8 cellular contexts compared by ENCODE assay signal in genomic region chr17:79065105-79065670, GRCh38. TPM values are rescaled to one million over a fixed set of nuclear protein-coding genes. Genes with fewer than 3 reads are reported as not detected.
DNase-seq lines count a peak whose midpoint lies in the region; ATAC-seq, FAIRE-seq and TF ChIP-seq lines count a peak whose summit lies in the region.

No MANE protein-coding gene starts in this region.

- peak; percentile 69 to 76 for TF ChIP-seq RAD21 in A549 (conservative IDR thresholded peaks at IDR 0.05 in 1 of 2, IDR thresholded peaks at IDR 0.05 in 1 of 2)

- H3K27ac ChIP-seq in A549 = no peak overlapping the region
- H3K27ac ChIP-seq in RWPE2 (ENCODE audit: poor library complexity, severe bottlenecking) = no peak overlapping the region

- TF ChIP-seq CTCF in A549 (IDR thresholded peaks at IDR 0.05) (peak; percentile 80), GM12875 (IDR thresholded peaks at IDR 0.05; ENCODE audit: borderline replicate concordance, insufficient read depth, low read depth, low read length) (peak; percentile 46; the same call in 1 of the 2 replicates), RWPE2 (IDR thresholded peaks at IDR 0.05; ENCODE audit: poor library complexity, severe bottlenecking) (peak; percentile 53)

- H3K4me3 ChIP-seq in A549 = no peak overlapping the region
- H3K4me3 ChIP-seq in GM12875 (ENCODE audit: low read depth, low read length) = no peak overlapping the region
- H3K4me3 ChIP-seq in RWPE2 (ENCODE audit: severe bottlenecking) = no peak overlapping the region

- CTCF ChIA-PET in A549 (lab: Yijun Ruan, JAX) = interaction anchor here (0.6 to 10.2 kb wide), 23 partner anchors 9 to 643 kb away, joined by 3 to 155 read pairs (median 6); partner anchors contain the start of gene ENGASE

- FAIRE-seq in A549 (lab: Jason Lieb, UNC) = no peak

- 21% methylated on average over 10 of the region's 10 CpGs for whole genome bisulfite sequencing in A549 (ENCODE audit: missing lambda C conversion rate)

- H3K9me3 ChIP-seq in A549 = no peaks in the 10 kb centered on the region
- H3K9me3 ChIP-seq in RWPE2 (ENCODE audit: severe bottlenecking) = no peaks in the 10 kb centered on the region

- no peaks in the 10 kb centered on the region for H3K27me3 ChIP-seq in RWPE2 (ENCODE audit: insufficient read depth, poor library complexity, severe bottlenecking)

- POLR2A ChIA-PET in A549 (lab: Yijun Ruan, JAX) = no interaction called here

- no peaks in the 10 kb centered on the region for H3K4me1 ChIP-seq in A549
- H3K4me1 ChIP-seq in RWPE2 (ENCODE audit: insufficient read depth, poor library complexity, severe bottlenecking) = no peaks in the 10 kb centered on the region

- peak; percentile 64 to 81; a peak in 5 of 6 replicates for ATAC-seq in A549
- ATAC-seq in RWPE2 (ENCODE audit: low read depth) = no peak
- ATAC-seq in GM21390 (IDR thresholded peaks at IDR 0.05; ENCODE audit: unreplicated experiment) = no peak

- no peak for TF ChIP-seq EP300 in A549 (IDR thresholded peaks at IDR 0.05)

- TF ChIP-seq POLR2A in A549 (IDR thresholded peaks at IDR 0.05; ENCODE audit: low read length) = no peak

- H3K4me2 ChIP-seq in A549 = peak overlapping the region; percentile 53; the same call in 2 of the 3 replicates

- H3K36me3 ChIP-seq in RWPE2 (ENCODE audit: low read depth) = no peaks in the 10 kb centered on the region

- peak; percentile 57 to 73 for DNase-seq in A549 (ENCODE audit: low read depth in 1 of 2, low spot score in 1 of 2)
- DNase-seq in RWPE2 (ENCODE audit: low spot score) = no peak
- peak; percentile 35 for DNase-seq in activated naive CD8-positive, alpha-beta T cell treated with anti-CD3 and anti-CD28 coated beads, Interleukin-2, amount 50 U/mL, for 16 hours (ENCODE audit: low read depth, low spot score)
- peak; percentile 62 for DNase-seq in inferior parietal cortex (ENCODE audit: extremely low spot score)
- peak; percentile 21 to 42 (median 39) for DNase-seq in stimulated activated CD4-positive, alpha-beta T cell treated with anti-CD3 and anti-CD28 coated beads, TNF-alpha, amount 100 ng/mL, for 24 hours (ENCODE audit: low read depth in 3 of 3)
- no peak for DNase-seq in HPDE6-E6E7 (ENCODE audit: extremely low spot score)

TF ChIP-seq in A549, 52 proteins besides CTCF, POLR2A, EP300 and RAD21:
- TF ChIP-seq SREBF2 (IDR thresholded peaks at IDR 0.05) = no peak
- TF ChIP-seq PBX3 (IDR thresholded peaks at IDR 0.05) = no peak
- TF ChIP-seq USF2 (IDR thresholded peaks at IDR 0.05) = peak; percentile 41; the same call in 1 of the 2 replicates
- TF ChIP-seq EHF (CRISPR knock-in tag; IDR thresholded peaks at IDR 0.05) = no peak
- TF ChIP-seq BHLHE40 (IDR thresholded peaks at IDR 0.05; ENCODE audit: low read depth, low read length) = no peak; the same call in 1 of the 2 replicates
- no peak for TF ChIP-seq FOXS1 (CRISPR knock-in tag; IDR thresholded peaks at IDR 0.05)
- no peak for TF ChIP-seq KDM5A (IDR thresholded peaks at IDR 0.05)
- no peak for TF ChIP-seq NR3C1 (IDR thresholded peaks at IDR 0.05)
- peak; percentile 72 for TF ChIP-seq MAX (IDR thresholded peaks at IDR 0.05)
- peak; percentile 55 for TF ChIP-seq SMC3 (IDR thresholded peaks at IDR 0.05)
- TF ChIP-seq CEBPB (IDR thresholded peaks at IDR 0.05) = no peak
- TF ChIP-seq HES2 (IDR thresholded peaks at IDR 0.05) = no peak
- TF ChIP-seq NFE2L2 (conservative IDR thresholded peaks at IDR 0.05; ENCODE audit: low read length) = no peak
- TF ChIP-seq TFCP2L1 (CRISPR knock-in tag; IDR thresholded peaks at IDR 0.05) = no peak
TF ChIP-seq in A549: peak in this region for 3.

RNA-seq across cellular contexts. Expression of gene ENGASE, which starts 9.4 kb away (rescaled TPM):
- polyA plus RNA-seq in A549 (2011; rRNA removed) (11.5 and 13.4 TPM in 2 replicates), A549 (2017; fragmentation: RNase III; extraction: RNeasy Plus Mini Kit Qiagen cat#74134 plus additional on column Dnase treatment) (33.8 to 41.7 TPM (median 38.0 TPM) in 3 replicates)
- 20.8 and 25.0 TPM in 2 replicates for polyA plus RNA-seq in A549 (2012; cell fraction: cytosol; rRNA removed)
- polyA plus RNA-seq in A549 (2012; cell fraction: nucleus; rRNA removed) = 232 and 242 TPM in 2 replicates
- polyA minus RNA-seq in A549 (2011; rRNA and poly(A)+ RNA removed) = 17.5 and 25.8 TPM in 2 replicates

RNA-seq across cellular contexts. Expression of gene C1QTNF1, which starts 41.2 kb away (rescaled TPM):
- polyA plus RNA-seq in A549 (2011; rRNA removed) (10.2 and 13.2 TPM in 2 replicates), A549 (2017; fragmentation: RNase III; extraction: RNeasy Plus Mini Kit Qiagen cat#74134 plus additional on column Dnase treatment) (26.1 to 27.8 TPM (median 27.3 TPM) in 3 replicates)
- 5.2 and 8.3 TPM in 2 replicates for polyA plus RNA-seq in A549 (2012; cell fraction: cytosol; rRNA removed)
- polyA plus RNA-seq in A549 (2012; cell fraction: nucleus; rRNA removed) = 15.4 and 16.1 TPM in 2 replicates
- polyA minus RNA-seq in A549 (2011; rRNA and poly(A)+ RNA removed) = 12.9 and 13.3 TPM in 2 replicates

RNA-seq across cellular contexts. Expression of gene CANT1, which starts 55.6 kb away (rescaled TPM):
- 65.5 and 70.0 TPM in 2 replicates for polyA plus RNA-seq in A549 (2011; rRNA removed)
- 73.1 and 91.1 TPM in 2 replicates for polyA plus RNA-seq in A549 (2012; cell fraction: cytosol; rRNA removed)
- polyA plus RNA-seq in A549 (2012; cell fraction: nucleus; rRNA removed) = 73.9 and 106 TPM in 2 replicates
- polyA plus RNA-seq in A549 (2017; fragmentation: RNase III; extraction: RNeasy Plus Mini Kit Qiagen cat#74134 plus additional on column Dnase treatment) = 63.4 to 67.6 TPM (median 66.8 TPM) in 3 replicates
- polyA minus RNA-seq in A549 (2011; rRNA and poly(A)+ RNA removed) = 66.6 and 67.2 TPM in 2 replicates

Comparison
In these comparisons a context has a peak if more than half of its experiments do, and no peak if none do; other contexts are left out.
1. ATAC-seq: peak in A549 (2 of 2); none in RWPE2 (single experiment) and GM21390 (single experiment).
2. DNase-seq: peak in A549 (2 of 2), activated naive CD8-positive, alpha-beta T cell treated with anti-CD3 and anti-CD28 coated beads, Interleukin-2, amount 50 U/mL, for 16 hours (single experiment), inferior parietal cortex (single experiment) and stimulated activated CD4-positive, alpha-beta T cell treated with anti-CD3 and anti-CD28 coated beads, TNF-alpha, amount 100 ng/mL, for 24 hours (3 of 3); none in RWPE2 (single experiment) and HPDE6-E6E7 (single experiment).
3. Peak in every context shown above with its lines, with median percentiles within 50 percentile points of each other: CTCF ChIP-seq.